In the genomic region with DNA sequence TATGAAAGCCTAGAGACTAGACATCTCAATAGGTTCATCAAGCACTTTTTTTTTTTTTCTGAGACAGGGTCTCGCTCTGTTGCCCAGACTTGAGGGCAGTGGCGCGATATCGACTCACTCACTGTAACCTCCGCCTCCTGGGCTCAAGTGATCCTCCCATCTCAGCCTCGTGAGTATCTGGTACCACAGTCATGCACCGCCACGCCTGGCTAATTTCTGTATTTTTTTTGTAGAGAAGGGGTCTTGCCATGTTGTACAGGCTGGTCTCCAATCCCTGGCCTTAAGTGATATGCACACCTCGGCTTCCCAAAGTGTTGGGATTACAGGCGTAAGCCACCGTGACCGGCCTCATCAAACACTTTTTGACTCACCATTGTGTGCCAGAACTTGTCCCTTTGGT, we compare ENCODE assay signal across 8 cellular contexts. TPM values are rescaled to one million over a fixed set of nuclear protein-coding genes. Genes with fewer than 3 reads are reported as not detected.
A peak's percentile ranks its signal among the peaks of the same experiment; 100 is the strongest.
DNase-seq lines count a peak whose midpoint lies in the region; ATAC-seq, FAIRE-seq and TF ChIP-seq lines count a peak whose summit lies in the region.

No MANE protein-coding gene starts in this region.

- peaks cover 4 to 41% (median 27%) of the 10 kb centered on the region in 4 donors for H3K4me1 Mint-ChIP-seq in CD4-positive, CD25-positive, alpha-beta regulatory T cell

- H3K4me1 ChIP-seq in CD4-positive, CD25-positive, alpha-beta regulatory T cell (ENCODE audit: control insufficient read depth, insufficient read depth, low read length, poor library complexity, severe bottlenecking), result peaks cover 28% of the 10 kb centered on the region
- H3K4me1 ChIP-seq in muscle layer of duodenum (ENCODE audit: control insufficient read depth in 1 of 2, insufficient read depth in 2 of 2, low read length in 2 of 2), result peaks cover 4 to 12% of the 10 kb centered on the region in 2 donors

- H3K27me3 Mint-ChIP-seq in CD4-positive, CD25-positive, alpha-beta regulatory T cell, result peaks cover 1% of the 10 kb centered on the region

- no peaks in the 10 kb centered on the region for H3K9me3 Mint-ChIP-seq in CD4-positive, CD25-positive, alpha-beta regulatory T cell

- H3K27ac ChIP-seq in CD4-positive, CD25-positive, alpha-beta regulatory T cell (ENCODE audit: insufficient read depth, low read length, poor library complexity, severe bottlenecking), result peak overlapping the region; percentile 78
- H3K27ac ChIP-seq in brain microvascular endothelial cell (no peak overlapping the region), muscle layer of duodenum (ENCODE audit: low read length) (peak overlapping the region; percentile 88)

- peak overlapping the region; percentile 93 to 99 (median 99) for H3K27ac Mint-ChIP-seq in CD4-positive, CD25-positive, alpha-beta regulatory T cell

- TF ChIP-seq CTCF in brain microvascular endothelial cell (IDR thresholded peaks at IDR 0.05; ENCODE audit: low read depth, low read length, missing control alignments), result no peak
- no peak for TF ChIP-seq CTCF in D721Med (IDR thresholded peaks at IDR 0.05; ENCODE audit: insufficient read depth, missing control alignments)

- H3K9me3 ChIP-seq in CD4-positive, CD25-positive, alpha-beta regulatory T cell (ENCODE audit: control insufficient read depth in 2 of 2, low read length in 2 of 2), result no peaks in the 10 kb centered on the region
- no peaks in the 10 kb centered on the region for H3K9me3 ChIP-seq in muscle layer of duodenum (ENCODE audit: control insufficient read depth in 1 of 2, low read length in 2 of 2)

- in situ Hi-C loops in brain microvascular endothelial cell (cut with HindIII; ENCODE audit: low pct_ligation_motif_present, low sequenced_read_pairs), result no loop called here

- DNase-seq in CD4-positive, CD25-positive, alpha-beta regulatory T cell, result no peak
- DNase-seq in brain microvascular endothelial cell (no peak), dedifferentiated amniotic fluid mesenchymal stem cell (ENCODE audit: extremely low spot score) (no peak), D721Med (ENCODE audit: insufficient read length, low spot score) (no peak), NCI-H1417 treated with DMSO at 0.1 percent for 48 hours (lab: John Stamatoyannopoulos, UW) (no peak), globus pallidus (ENCODE audit: low spot score) (no peak)

- H3K4me3 Mint-ChIP-seq in CD4-positive, CD25-positive, alpha-beta regulatory T cell, result peak overlapping the region; percentile 84 to 100 (median 99)

- peaks cover 20% of the 10 kb centered on the region for H3K36me3 ChIP-seq in CD4-positive, CD25-positive, alpha-beta regulatory T cell (ENCODE audit: control insufficient read depth, insufficient read depth, low read length)
- H3K36me3 ChIP-seq in brain microvascular endothelial cell (replicated peaks), result peaks cover 21% of the 10 kb centered on the region
- peaks cover 16% of the 10 kb centered on the region in 2 donors for H3K36me3 ChIP-seq in muscle layer of duodenum (ENCODE audit: control insufficient read depth in 1 of 2, insufficient read depth in 2 of 2, low read length in 2 of 2)

- H3K36me3 Mint-ChIP-seq in CD4-positive, CD25-positive, alpha-beta regulatory T cell, result peaks cover 10% of the 10 kb centered on the region

- H3K27me3 ChIP-seq in CD4-positive, CD25-positive, alpha-beta regulatory T cell (ENCODE audit: control insufficient read depth, insufficient read depth, low read length), result no peaks in the 10 kb centered on the region
- no peaks in the 10 kb centered on the region for H3K27me3 ChIP-seq in brain microvascular endothelial cell (replicated peaks)
- H3K27me3 ChIP-seq in muscle layer of duodenum (ENCODE audit: low read depth, low read length), result no peaks in the 10 kb centered on the region

- peak overlapping the region; percentile 97 for H3K4me3 ChIP-seq in CD4-positive, CD25-positive, alpha-beta regulatory T cell (ENCODE audit: low read depth, low read length)
- H3K4me3 ChIP-seq in brain microvascular endothelial cell (ENCODE audit: low read depth, low read length) (peak overlapping the region; percentile 89), muscle layer of duodenum (ENCODE audit: low read depth in 1 of 2, low read length in 2 of 2) (peak overlapping the region; percentile 88 to 99)

- no peak for ATAC-seq in CD4-positive, CD25-positive, alpha-beta regulatory T cell (ENCODE audit: low read depth in 2 of 2)
- ATAC-seq in HG03439 (IDR thresholded peaks at IDR 0.05; ENCODE audit: unreplicated experiment), result peak; percentile 21

- no peak for FAIRE-seq in D721Med (lab: Jason Lieb, UNC)

RNA-seq across cellular contexts. Expression of a gene that starts 0.6 kb away (rescaled TPM):
- total RNA-seq in CD4-positive, CD25-positive, alpha-beta regulatory T cell, result 27.5 TPM
- polyA plus RNA-seq in CD4-positive, CD25-positive, alpha-beta regulatory T cell, result 10 to 100 TPM; 20.2 to 34.6 (median 27.6) TPM

RNA-seq across cellular contexts. Expression of a gene that starts 10.3 kb away (rescaled TPM):
- 29.2 TPM for total RNA-seq in CD4-positive, CD25-positive, alpha-beta regulatory T cell
- 100 to 1,000 TPM in 1 of 4 donors, 10 to 100 TPM in 3; 87.3 to 102 (median 92.2) TPM for polyA plus RNA-seq in CD4-positive, CD25-positive, alpha-beta regulatory T cell

RNA-seq across cellular contexts. Expression of a gene that starts 17.3 kb away (rescaled TPM):
- not detected for total RNA-seq in CD4-positive, CD25-positive, alpha-beta regulatory T cell
- not detected for polyA plus RNA-seq in CD4-positive, CD25-positive, alpha-beta regulatory T cell

RNA-seq across cellular contexts. Expression of a gene that starts 22.4 kb away (rescaled TPM):
- total RNA-seq in CD4-positive, CD25-positive, alpha-beta regulatory T cell, result 2.3 TPM
- polyA plus RNA-seq in CD4-positive, CD25-positive, alpha-beta regulatory T cell, result under 1 TPM in 3 of 4 donors, not detected in 1; 0.34 to 0.65 (median 0.35) TPM

RNA-seq across cellular contexts. Expression of a gene that starts 29.5 kb away (rescaled TPM):
- total RNA-seq in CD4-positive, CD25-positive, alpha-beta regulatory T cell, result 0.10 TPM
- polyA plus RNA-seq in CD4-positive, CD25-positive, alpha-beta regulatory T cell, result under 1 TPM; 0.05 to 0.98 (median 0.41) TPM
